Comparison of ENCODE assay signal across 8 cellular contexts in genomic region chr10:35378547-35379210, GRCh38. TPM values are rescaled to one million over a fixed set of nuclear protein-coding genes. Genes with fewer than 3 reads are reported as not detected.
A peak's percentile ranks its signal among the peaks of the same experiment; 100 is the strongest.
DNase-seq lines count a peak whose midpoint lies in the region; ATAC-seq and TF ChIP-seq lines count a peak whose summit lies in the region.

No MANE protein-coding gene starts in this region.

- no peaks in the 10 kb centered on the region for H3K9me3 Mint-ChIP-seq in osteocyte (ENCODE audit: unreplicated experiment)

- no peak overlapping the region for H3K27ac ChIP-seq in colonic mucosa

- H3K4me3 ChIP-seq in colonic mucosa = no peak overlapping the region

- H3K27me3 Mint-ChIP-seq in osteocyte (ENCODE audit: unreplicated experiment) = no peaks in the 10 kb centered on the region

- no peaks in the 10 kb centered on the region for H3K4me1 ChIP-seq in colonic mucosa

- H3K9me3 ChIP-seq in colonic mucosa = no peaks in the 10 kb centered on the region

- no peak overlapping the region for H3K4me3 Mint-ChIP-seq in osteocyte (ENCODE audit: unreplicated experiment)

- H3K36me3 ChIP-seq in colonic mucosa = no peaks in the 10 kb centered on the region

- peak overlapping the region; percentile 94 for H3K27ac Mint-ChIP-seq in osteocyte (ENCODE audit: unreplicated experiment)

- H3K27me3 ChIP-seq in colonic mucosa = no peaks in the 10 kb centered on the region

- H3K36me3 Mint-ChIP-seq in osteocyte (ENCODE audit: unreplicated experiment) = peaks cover 4% of the 10 kb centered on the region

- DNase-seq in amniotic epithelial cell (ENCODE audit: low read depth) (peak; percentile 32), osteocyte (ENCODE audit: extremely low spot score, unreplicated experiment) (no peak), NCI-H524 treated with DMSO at 0.1 percent for 48 hours (lab: John Stamatoyannopoulos, UW) (no peak), colonic mucosa (no peak), GM10266 (ENCODE audit: extremely low spot score) (no peak), NCI-H2227 treated with DMSO at 0.1 percent for 48 hours (lab: John Stamatoyannopoulos, UW) (no peak)

- ATAC-seq in GM18907 (IDR thresholded peaks at IDR 0.05; ENCODE audit: unreplicated experiment) (peak; percentile 29), HG02981 (IDR thresholded peaks at IDR 0.05; ENCODE audit: unreplicated experiment) (peak; percentile 10)

- intact Hi-C loops in colonic mucosa (cut with DNase I) = no loop called here

- TF ChIP-seq CTCF in osteocyte (IDR thresholded peaks at IDR 0.05) (no peak), colonic mucosa (IDR thresholded peaks at IDR 0.05) (no peak), GM10266 (IDR thresholded peaks at IDR 0.05; ENCODE audit: control insufficient read depth, insufficient read depth, low read depth, missing control alignments) (no peak)

- H3K4me1 Mint-ChIP-seq in osteocyte (ENCODE audit: unreplicated experiment) = peaks cover 33% of the 10 kb centered on the region

- no peak overlapping the region for H3K9ac ChIP-seq in colonic mucosa (ENCODE audit: low read depth in 2 of 2, low read length in 2 of 2)

RNA-seq across cellular contexts. Expression of gene CCNY, which starts 42.4 kb away (rescaled TPM):
- total RNA-seq in osteocyte (72.0 and 76.4 TPM in 2 replicates), colonic mucosa (10 to 100 TPM; 43.5 to 68.6 TPM)
